In the genomic region with DNA sequence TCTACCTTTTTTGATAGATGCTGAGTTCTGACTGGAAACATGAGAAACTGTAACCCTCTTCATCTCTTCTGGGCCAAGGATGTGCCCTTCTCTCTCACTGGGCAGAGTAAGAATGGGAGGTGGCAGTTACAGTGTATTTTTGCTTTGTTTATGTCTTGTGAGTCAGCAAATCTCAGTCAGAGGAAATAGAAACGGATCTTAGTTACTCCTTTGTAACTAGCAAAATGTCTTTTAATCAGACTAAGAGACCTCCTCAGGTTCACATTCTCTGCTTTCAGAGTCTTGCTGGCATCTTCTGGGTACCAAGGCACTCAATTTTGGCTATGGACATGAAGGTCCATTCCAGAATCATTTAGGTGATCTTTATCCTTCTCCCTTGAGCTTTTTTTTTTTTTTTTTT, we compare ENCODE assay signal across 11 cellular contexts.
DNase-seq lines count a peak whose midpoint lies in the region; ATAC-seq and TF ChIP-seq lines count a peak whose summit lies in the region.
"Had no signal": no experiment of that assay in that cellular context is flagged by ENCODE, and none has a peak within 500 bp of the region (broad histone marks: within the 10 kb centered on the region; RNA-seq: fewer than 3 reads in every experiment).

No MANE protein-coding gene starts in this region.

- H3K27me3 ChIP-seq in GM23248 (replicated peaks; ENCODE audit: insufficient read depth) (no peaks in the 10 kb centered on the region), esophagus squamous epithelium (no peaks in the 10 kb centered on the region), skeletal muscle satellite cell (ENCODE audit: control insufficient read depth, insufficient read depth, low read length) (peaks cover 5% of the 10 kb centered on the region)

- H3K79me2 ChIP-seq in GM23248 (ENCODE audit: insufficient read depth) = no peaks in the 10 kb centered on the region

- H2AFZ ChIP-seq in GM23248 = peak overlapping the region; percentile 73

- H3K4me1 ChIP-seq in GM23248 (ENCODE audit: insufficient read depth) (peaks cover 20% of the 10 kb centered on the region; the same call in 1 of the 2 replicates), esophagus squamous epithelium (peaks cover 8 to 38% (median 24%) of the 10 kb centered on the region in 3 donors), skeletal muscle satellite cell (ENCODE audit: control insufficient read depth, insufficient read depth, low read length) (peaks cover 7% of the 10 kb centered on the region)

- no peaks in the 10 kb centered on the region for H3F3A ChIP-seq in GM23248 (ENCODE audit: insufficient read depth)

- intact Hi-C loops in esophagus squamous epithelium (cut with DNase I) = no loop called here

- ATAC-seq in HG02571 (IDR thresholded peaks at IDR 0.05; ENCODE audit: unreplicated experiment) = no peak

- no peaks in the 10 kb centered on the region for H3K9me2 ChIP-seq in GM23248 (ENCODE audit: insufficient read depth)

- H3K9ac ChIP-seq in GM23248 = peak overlapping the region; percentile 45; the same call in 1 of the 2 replicates
- H3K9ac ChIP-seq in skeletal muscle satellite cell (ENCODE audit: low read depth, low read length) = peak overlapping the region; percentile 38

- no peak for TF ChIP-seq POLR2A in esophagus squamous epithelium (IDR thresholded peaks at IDR 0.05)

- 8 to 14% methylated on average over 1 of the region's 1 CpG for WGBS in GM23248 (ENCODE audit: low coverage in 1 of 2, low lambda C conversion rate in 2 of 2, missing lambda C conversion rate in 2 of 2), 2 experiments
- 11 to 13% methylated on average over 1 of the region's 1 CpG for WGBS in esophagus squamous epithelium, 2 donors

- no peak for TF ChIP-seq CTCF in esophagus squamous epithelium (IDR thresholded peaks at IDR 0.05)
- TF ChIP-seq CTCF in coronary artery (IDR thresholded peaks at IDR 0.05) = no peak

- in situ Hi-C loops in GM23248 (cut with MboI) = no loop called here

- no peaks in the 10 kb centered on the region for H4K20me1 ChIP-seq in GM23248 (ENCODE audit: insufficient read depth)

- H3K4me3 ChIP-seq in GM23248 (no peak overlapping the region), esophagus squamous epithelium (no peak overlapping the region), skeletal muscle satellite cell (ENCODE audit: low read length) (no peak overlapping the region), coronary artery (no peak overlapping the region)

- H3K27ac ChIP-seq in GM23248 = peak overlapping the region; percentile 47
- peak overlapping the region; percentile 36 to 68 (median 62) for H3K27ac ChIP-seq in esophagus squamous epithelium
- H3K27ac ChIP-seq in coronary artery = no peak overlapping the region

- H3K9me3 ChIP-seq in GM23248 (ENCODE audit: low read depth) = no peaks in the 10 kb centered on the region
- H3K9me3 ChIP-seq in esophagus squamous epithelium = no peaks in the 10 kb centered on the region
- no peaks in the 10 kb centered on the region for H3K9me3 ChIP-seq in skeletal muscle satellite cell (replicated peaks; ENCODE audit: low read length)

- H3K36me3 ChIP-seq in GM23248 (ENCODE audit: low read depth) = no peaks in the 10 kb centered on the region
- H3K36me3 ChIP-seq in esophagus squamous epithelium = no peaks in the 10 kb centered on the region
- H3K36me3 ChIP-seq in skeletal muscle satellite cell (ENCODE audit: insufficient read depth, low read length) = no peaks in the 10 kb centered on the region

- peak; percentile 56 for DNase-seq in GM23248
- DNase-seq in OCI-M1 (lab: John Stamatoyannopoulos, UW) = peak; percentile 75
- DNase-seq in esophagus squamous epithelium (lab: John Stamatoyannopoulos, UW) = no peak
- no peak for DNase-seq in stimulated activated naive CD4-positive, alpha-beta T cell treated with Interleukin-2 at 50 U/mL for 16 hours (lab: John Stamatoyannopoulos, UW)
- no peak for DNase-seq in coronary artery (ENCODE audit: low spot score)
- no peak for DNase-seq in hippocampal formation (lab: John Stamatoyannopoulos, UW)
- DNase-seq: activated T-cell treated with anti-CD3 and anti-CD28 coated beads, Interleukin-2, amount 50 U/mL, for 48 hours; GF-D8; NCI-H510A treated with DMSO at 0.1 percent for 48 hours had no signal

- H3K4me2 ChIP-seq in GM23248 (ENCODE audit: unreplicated experiment) = peak overlapping the region; percentile 69
- no peak overlapping the region for H3K4me2 ChIP-seq in skeletal muscle satellite cell (ENCODE audit: low read length)

Comparison
In these comparisons a context has a peak if more than half of its experiments do, and no peak if none do; other contexts are left out.
1. DNase-seq: peak in GM23248 (single experiment) and OCI-M1 (single experiment); none in esophagus squamous epithelium (single experiment), stimulated activated naive CD4-positive, alpha-beta T cell treated with Interleukin-2 at 50 U/mL for 16 hours (single experiment), coronary artery (single experiment) and hippocampal formation (0 of 2).
2. H3K27ac ChIP-seq: peak in GM23248 (single experiment) and esophagus squamous epithelium (4 of 4); none in coronary artery (0 of 2).